In genomic region chr1:1100296-1100695, GRCh38 we compare ENCODE assay signal across 15 cellular contexts. TPM values are rescaled to one million over a fixed set of nuclear protein-coding genes. Genes with fewer than 3 reads are reported as not detected.
DNase-seq lines count a peak whose midpoint lies in the region; ATAC-seq, FAIRE-seq and TF ChIP-seq lines count a peak whose summit lies in the region.
"Had no signal": no experiment of that assay in that cellular context is flagged by ENCODE, and none has a peak within 500 bp of the region (broad histone marks: within the 10 kb centered on the region; RNA-seq: fewer than 3 reads in every experiment).

No MANE protein-coding gene starts in this region.

- H3K9me3 ChIP-seq in IMR-90 (ENCODE audit: control insufficient read depth, insufficient read depth, low read length): peaks cover 5% of the 10 kb centered on the region
- H3K9me3 ChIP-seq in GM12878 (replicated peaks; ENCODE audit: control insufficient read depth, insufficient read depth, low read length): peaks cover 3% of the 10 kb centered on the region; the same call in 1 of the 3 replicates
- H3K9me3 ChIP-seq: A549 had no signal

- TF ChIP-seq RAD21 in IMR-90 (IDR thresholded peaks at IDR 0.05; ENCODE audit: low read length) (no peak), GM12878 (IDR thresholded peaks at IDR 0.05; ENCODE audit: insufficient read depth, low read depth, low read length) (no peak)

- 98% methylated on average over 7 of the region's 11 CpGs; no CpG with 5 or more reads in 1 of the 2 experiments for WGBS in IMR-90 (ENCODE audit: extremely low coverage in 2 of 2, insufficient read length in 1 of 2), 2 experiments
- 89% methylated on average over 11 of the region's 11 CpGs for WGBS in GM12878 (ENCODE audit: insufficient coverage, insufficient replicate concordance, low lambda C conversion rate, missing lambda C conversion rate)

- H2BK5ac ChIP-seq in IMR-90 (ENCODE audit: low read depth, low read length, poor library complexity, severe bottlenecking): no peak overlapping the region

- dilution Hi-C loops in IMR-90 (cut with HindIII; ENCODE audit: low sequenced_read_pairs, unreplicated experiment): no loop called here

- no peak overlapping the region for H3K4me2 ChIP-seq in IMR-90 (ENCODE audit: low read depth, low read length)
- H3K4me2 ChIP-seq in GM12878 (ENCODE audit: control insufficient read depth, insufficient read depth): no peak overlapping the region
- H3K4me2 ChIP-seq: A549 had no signal

- POLR2A ChIA-PET in IMR-90 (lab: Charles Lee; ENCODE audit: unreplicated experiment): no interaction called here
- POLR2A ChIA-PET in GM12878 (lab: Charles Lee): no interaction called here

- H3K4me1 ChIP-seq in IMR-90 (ENCODE audit: control insufficient read depth, insufficient read depth, low read length) (no peaks in the 10 kb centered on the region), GM12878 (ENCODE audit: control insufficient read depth, insufficient read depth, low read length) (no peaks in the 10 kb centered on the region)
- H3K4me1 ChIP-seq: A549 had no signal

- DNase-seq in activated CD8-positive, alpha-beta memory T cell treated with anti-CD3 and anti-CD28 coated beads for 24 hours: peak; percentile 41
- no peak for DNase-seq in activated CD8-positive, alpha-beta memory T cell treated with anti-CD3 and anti-CD28 coated beads, Interleukin-2, amount 50 U/mL, for 48 hours
- DNase-seq in IMR-90 (no peak), GM12878 (ENCODE audit: low read depth, low spot score) (no peak), posterior vena cava (ENCODE audit: low spot score) (peak; percentile 57), NCI-H128 (lab: John Stamatoyannopoulos, UW; ENCODE audit: unreplicated experiment) (no peak), globus pallidus (ENCODE audit: low spot score) (no peak)
- DNase-seq: NCI-H1694, NCI-H2107, NCI-H345, NCI-H748 treated with DMSO at 0.1 percent for 48 hours had no signal

- SMC1A ChIA-PET in GM12878 (lab: Charles Lee; ENCODE audit: uncharacterized antibody, unreplicated experiment): no interaction called here

- H3K27ac ChIP-seq in IMR-90 (ENCODE audit: insufficient read depth, low read length): no peak overlapping the region
- no peak overlapping the region for H3K27ac ChIP-seq in GM12878 (ENCODE audit: control insufficient read depth, insufficient read depth)
- H3K27ac ChIP-seq: A549 had no signal

- no peak overlapping the region for H2AK5ac ChIP-seq in IMR-90 (ENCODE audit: low read depth, low read length)

- CTCF ChIA-PET in IMR-90 (lab: Yijun Ruan, JAX) (no interaction called here), GM12878 (lab: Yijun Ruan, JAX) (no interaction called here)

- H3K18ac ChIP-seq in IMR-90 (ENCODE audit: low read depth, low read length): no peak overlapping the region

- H2AFZ ChIP-seq in IMR-90 (replicated peaks; ENCODE audit: low read length, poor library complexity): peak overlapping the region; percentile 8
- H2AFZ ChIP-seq in GM12878 (ENCODE audit: control insufficient read depth, low read depth, low read length): no peak overlapping the region

- H3K14ac ChIP-seq in IMR-90 (replicated peaks; ENCODE audit: low read depth, low read length): no peak overlapping the region

- H2BK20ac ChIP-seq in IMR-90 (ENCODE audit: low read depth, low read length): no peak overlapping the region

- RAD21 ChIA-PET in GM12878 (lab: Charles Lee; ENCODE audit: unreplicated experiment): no interaction called here

- H3K4ac ChIP-seq in IMR-90 (ENCODE audit: low read depth, low read length): no peak overlapping the region

- no peaks in the 10 kb centered on the region for H3K9me1 ChIP-seq in IMR-90 (ENCODE audit: insufficient read depth, low read length)

- H2BK120ac ChIP-seq in IMR-90 (ENCODE audit: low read depth, low read length): no peak overlapping the region

- H3K79me1 ChIP-seq in IMR-90 (ENCODE audit: low read depth in 1 of 2, low read length in 2 of 2): peaks cover 0 to 15% of the 10 kb centered on the region in 2 experiments; a peak in 1 of 4 replicates

- H3K9ac ChIP-seq in IMR-90 (ENCODE audit: low read depth, low read length) (no peak overlapping the region), GM12878 (ENCODE audit: control insufficient read depth, insufficient read depth, low read length) (no peak overlapping the region)

- no peak overlapping the region for H4K5ac ChIP-seq in IMR-90 (ENCODE audit: low read depth, low read length)

- H4K8ac ChIP-seq in IMR-90 (ENCODE audit: low read depth in 2 of 2, low read length in 2 of 2): no peak overlapping the region

- in situ Hi-C loops in IMR-90 (cut with MboI; ENCODE audit: low sequenced_read_pairs) (no loop called here), GM12878 (cut with MboI) (loop anchor here (5.0 kb wide), 1 partner anchor 48 kb away; no protein-coding TSS in a partner anchor)

- no peak for TF ChIP-seq POLR2A in IMR-90 (IDR thresholded peaks at IDR 0.05; ENCODE audit: low read depth, low read length)
- TF ChIP-seq POLR2A in GM12878 (IDR thresholded peaks at IDR 0.05; ENCODE audit: low read depth, low read length): no peak

- H3K36me3 ChIP-seq in IMR-90 (ENCODE audit: control insufficient read depth, insufficient read depth, low read length) (peaks cover 2% of the 10 kb centered on the region; the same call in 1 of the 2 replicates), GM12878 (ENCODE audit: control insufficient read depth in 2 of 2, insufficient read depth in 2 of 2, low read length in 1 of 2) (no peaks in the 10 kb centered on the region; a peak in 1 of 4 replicates)

- H4K20me1 ChIP-seq in IMR-90 (ENCODE audit: insufficient read depth, low read length) (peaks cover 3% of the 10 kb centered on the region; the same call in 1 of the 2 replicates), GM12878 (ENCODE audit: control insufficient read depth, insufficient read depth) (no peaks in the 10 kb centered on the region)

- no peak overlapping the region for H2BK15ac ChIP-seq in IMR-90 (ENCODE audit: low read depth, low read length)

- TF ChIP-seq CTCF in IMR-90 (conservative IDR thresholded peaks at IDR 0.05; ENCODE audit: low read depth, low read length): no peak
- no peak for TF ChIP-seq CTCF in GM12878 (IDR thresholded peaks at IDR 0.05 in 2 of 3, conservative IDR thresholded peaks at IDR 0.05 in 1 of 3; ENCODE audit: control insufficient read depth in 2 of 3, extremely low read depth in 1 of 3, insufficient read depth in 1 of 3, low read depth in 3 of 3, low read length in 3 of 3)

- no peak overlapping the region for H4K91ac ChIP-seq in IMR-90 (ENCODE audit: insufficient read depth, low read depth, low read length)

- no peak overlapping the region for H3K56ac ChIP-seq in IMR-90 (ENCODE audit: extremely low read depth, insufficient read depth, low read length)

- ATAC-seq in IMR-90 (ENCODE audit: low read depth) (no peak), GM12878 (no peak), GM19035 (IDR thresholded peaks at IDR 0.05; ENCODE audit: unreplicated experiment) (no peak)
- ATAC-seq: A549, HCT116 had no signal

- FAIRE-seq in GM12878 (lab: Jason Lieb, UNC): no peak
- FAIRE-seq: A549, GM19239 had no signal

- H3K27me3 ChIP-seq in IMR-90 (ENCODE audit: control insufficient read depth, insufficient read depth, low read length) (no peaks in the 10 kb centered on the region), GM12878 (replicated peaks in 1 of 2; ENCODE audit: control insufficient read depth in 2 of 2, insufficient read depth in 2 of 2, low read length in 1 of 2) (no peaks in the 10 kb centered on the region)

- BruUV-seq in IMR-90 (replicated peaks; lab: Mats Ljungman, UMichigan) (TSS peak; percentile 8), GM12878 (replicated peaks; lab: Mats Ljungman, UMichigan) (TSS peak; percentile 28)

- TF ChIP-seq EP300 in GM12878 (IDR thresholded peaks at IDR 0.05; ENCODE audit: borderline replicate concordance in 1 of 2, control insufficient read depth in 1 of 2, low read depth in 2 of 2, low read length in 2 of 2): no peak

- no peak overlapping the region for H3K4me3 ChIP-seq in IMR-90 (ENCODE audit: insufficient read depth, low read depth, low read length)
- H3K4me3 ChIP-seq in GM12878: no peak overlapping the region
- H3K4me3 ChIP-seq: A549 had no signal

- H2AK9ac ChIP-seq in IMR-90 (replicated peaks; ENCODE audit: low read depth, low read length, poor library complexity): no peak overlapping the region

- no peak overlapping the region for H3K23ac ChIP-seq in IMR-90 (ENCODE audit: low read depth, low read length)

- H3K79me2 ChIP-seq in GM12878 (ENCODE audit: control insufficient read depth, insufficient read depth, low read length): no peaks in the 10 kb centered on the region

- intact Hi-C loops in IMR-90 (cut with micrococcal nuclease) (no loop called here), GM12878 (cut with micrococcal nuclease; ENCODE audit: unreplicated experiment) (no loop called here), posterior vena cava (cut with DNase I) (no loop called here)

RNA-seq across cellular contexts. Expression of gene C1orf159, which starts 15.6 kb away (rescaled TPM):
- 2.5 and 2.9 TPM in 2 replicates for total RNA-seq in IMR-90 (2012; rRNA removed)
- 12.6 and 15.5 TPM in 2 replicates for polyA plus RNA-seq in IMR-90 (2012; rRNA removed)
- polyA plus RNA-seq in IMR-90 (2012; cell fraction: cytosol; rRNA removed): 8.0 and 11.2 TPM in 2 replicates
- 44.8 and 112 TPM in 2 replicates for polyA plus RNA-seq in IMR-90 (2012; cell fraction: nucleus; rRNA removed; ENCODE audit: low replicate concordance)
- total RNA-seq in GM12878 (2013; cell fraction: nucleolus; rRNA removed): 49.9 and 52.4 TPM in 2 replicates
- 12.2 and 16.8 TPM in 2 replicates for total RNA-seq in GM12878 (2014; rRNA removed)
- 2.3 and 3.0 TPM in 2 replicates for total RNA-seq in GM12878 (2014; rRNA removed; fragmentation: Illumina TruSeq; extraction: Trizol)
- total RNA-seq in GM12878 (2021): 15.5 and 18.7 TPM in 2 replicates
- 3.3 TPM for polyA plus RNA-seq in GM12878 (2011; ENCODE audit: low read depth)
- polyA plus RNA-seq in GM12878 (2011; rRNA removed): 1.9 and 5.1 TPM in 2 replicates
- 7.7 and 14.7 TPM in 2 replicates for polyA plus RNA-seq in GM12878 (2011; cell fraction: cytosol; rRNA removed)
- 75.7 and 94.5 TPM in 2 replicates for polyA plus RNA-seq in GM12878 (2011; cell fraction: nucleus; rRNA removed)
- polyA plus RNA-seq in GM12878 (2012): 8.7 and 10.2 TPM in 2 replicates
- polyA plus RNA-seq in GM12878 (2014; fragmentation: Illumina TruSeq; extraction: Trizol): 0.24 and 1.3 TPM in 2 replicates
- polyA plus RNA-seq in GM12878 (2014; fragmentation: Nextera tagmentation; extraction: Ambion mirVana): under 1 TPM; 0.11 to 0.44 TPM
- 23.4 TPM in 2 replicates for polyA plus RNA-seq in GM12878 (2014; rRNA removed)
- 10 to 100 TPM; 10.9 to 12.1 TPM for polyA plus RNA-seq in GM12878 (2016; fragmentation: Nextera tagmentation; extraction: Ambion mirVana)
- 2.0 and 6.2 TPM in 2 replicates for polyA minus RNA-seq in GM12878 (2011; rRNA and poly(A)+ RNA removed)
- 4.1 and 5.5 TPM in 2 replicates for polyA minus RNA-seq in GM12878 (2011; cell fraction: cytosol; rRNA and poly(A)+ RNA removed)
- polyA minus RNA-seq in GM12878 (2011; cell fraction: nucleus; rRNA and poly(A)+ RNA removed): 12.5 and 19.2 TPM in 2 replicates
- total RNA-seq in posterior vena cava: 1 to 10 TPM; 6.7 to 7.4 TPM

RNA-seq across cellular contexts. Expression of gene RNF223, which starts 26.2 kb away (rescaled TPM):
- total RNA-seq in IMR-90 (2012; rRNA removed): not detected in 2 replicates
- not detected in 2 replicates for polyA plus RNA-seq in IMR-90 (2012; rRNA removed)
- not detected in 2 replicates for polyA plus RNA-seq in IMR-90 (2012; cell fraction: cytosol; rRNA removed)
- not detected in 2 replicates for polyA plus RNA-seq in IMR-90 (2012; cell fraction: nucleus; rRNA removed; ENCODE audit: low replicate concordance)
- 0.33 TPM in 1 of 2 replicates, not detected in the other for total RNA-seq in GM12878 (2013; cell fraction: nucleolus; rRNA removed)
- 0.06 TPM in 1 of 2 replicates, not detected in the other for total RNA-seq in GM12878 (2014; rRNA removed)
- total RNA-seq in GM12878 (2014; rRNA removed; fragmentation: Illumina TruSeq; extraction: Trizol): not detected in 2 replicates
- total RNA-seq in GM12878 (2021): not detected in 2 replicates
- not detected for polyA plus RNA-seq in GM12878 (2011; ENCODE audit: low read depth)
- polyA plus RNA-seq in GM12878 (2011; rRNA removed): not detected in 2 replicates
- polyA plus RNA-seq in GM12878 (2011; cell fraction: cytosol; rRNA removed): not detected in 2 replicates
- not detected in 2 replicates for polyA plus RNA-seq in GM12878 (2011; cell fraction: nucleus; rRNA removed)
- 0.11 and 0.21 TPM in 2 replicates for polyA plus RNA-seq in GM12878 (2012)
- not detected in 2 replicates for polyA plus RNA-seq in GM12878 (2014; fragmentation: Illumina TruSeq; extraction: Trizol)
- polyA plus RNA-seq in GM12878 (2014; fragmentation: Nextera tagmentation; extraction: Ambion mirVana): not detected
- not detected in 2 replicates for polyA plus RNA-seq in GM12878 (2014; rRNA removed)
- not detected for polyA plus RNA-seq in GM12878 (2016; fragmentation: Nextera tagmentation; extraction: Ambion mirVana)
- not detected in 2 replicates for polyA minus RNA-seq in GM12878 (2011; rRNA and poly(A)+ RNA removed)
- not detected in 2 replicates for polyA minus RNA-seq in GM12878 (2011; cell fraction: cytosol; rRNA and poly(A)+ RNA removed)
- polyA minus RNA-seq in GM12878 (2011; cell fraction: nucleus; rRNA and poly(A)+ RNA removed): not detected in 2 replicates
- total RNA-seq in posterior vena cava: not detected

Comparison
In these comparisons a context has a peak if more than half of its experiments do, and no peak if none do; other contexts are left out.
1. DNase-seq: peak in activated CD8-positive, alpha-beta memory T cell treated with anti-CD3 and anti-CD28 coated beads for 24 hours (single experiment) and posterior vena cava (single experiment); none in activated CD8-positive, alpha-beta memory T cell treated with anti-CD3 and anti-CD28 coated beads, Interleukin-2, amount 50 U/mL, for 48 hours (single experiment), IMR-90 (single experiment), GM12878 (single experiment), NCI-H128 (single experiment) and globus pallidus (single experiment).